In genomic region chr1:8876099-8876496, GRCh38 we compare ENCODE assay signal across 2 cellular contexts.
TF ChIP-seq lines count a peak whose summit lies in the region.

No MANE protein-coding gene starts in this region.

TF ChIP-seq in HCT116, 20 proteins besides CTCF, POLR2A, EP300 and RAD21:
- TF ChIP-seq ELF1 (IDR thresholded peaks at IDR 0.05; ENCODE audit: borderline replicate concordance, low read depth) (no peak), REST (IDR thresholded peaks at IDR 0.05; ENCODE audit: low read depth) (no peak), CBX3 (IDR thresholded peaks at IDR 0.05; ENCODE audit: low read depth) (no peak), SRF (IDR thresholded peaks at IDR 0.05; ENCODE audit: low read depth) (no peak), MAX (IDR thresholded peaks at IDR 0.05) (no peak), YY1 (IDR thresholded peaks at IDR 0.05; ENCODE audit: extremely low read depth, insufficient replicate concordance, low read depth, low read length) (no peak), EZH2phosphoT487 (IDR thresholded peaks at IDR 0.05; ENCODE audit: borderline replicate concordance) (no peak), ATF3 (IDR thresholded peaks at IDR 0.05) (no peak), ZBTB33 (IDR thresholded peaks at IDR 0.05; ENCODE audit: extremely low read depth, insufficient replicate concordance, low read length) (no peak), SP1 (IDR thresholded peaks at IDR 0.05; ENCODE audit: low read depth) (no peak), SIN3A (IDR thresholded peaks at IDR 0.05; ENCODE audit: low read depth) (no peak), TCF7L2 (IDR thresholded peaks at IDR 0.05; ENCODE audit: borderline replicate concordance, extremely low read depth, insufficient read depth, insufficient read length) (no peak), JUND (IDR thresholded peaks at IDR 0.05) (no peak), ZNF274 (IDR thresholded peaks at IDR 0.05; ENCODE audit: low read depth, low read length) (no peak), EGR1 (IDR thresholded peaks at IDR 0.05; ENCODE audit: low read depth) (no peak), CEBPB (IDR thresholded peaks at IDR 0.05; ENCODE audit: low read depth) (no peak), FOSL1 (IDR thresholded peaks at IDR 0.05; ENCODE audit: low read depth) (no peak), ZFX (IDR thresholded peaks at IDR 0.05) (no peak), POLR2AphosphoS5 (IDR thresholded peaks at IDR 0.05; ENCODE audit: low read depth, low read length) (no peak)
TF ChIP-seq in HCT116: peak in this region for 0.

TF ChIP-seq in HepG2, 621 proteins besides CTCF, POLR2A, EP300 and RAD21:
- TF ChIP-seq ZNF547 (CRISPR knock-in tag; IDR thresholded peaks at IDR 0.05), result no peak
- TF ChIP-seq KMT2B (CRISPR knock-in tag; IDR thresholded peaks at IDR 0.05), result no peak
- TF ChIP-seq RBFOX2 (IDR thresholded peaks at IDR 0.05; ENCODE audit: low read depth, low read length), result peak; percentile 53
- TF ChIP-seq SP5 (CRISPR knock-in tag; IDR thresholded peaks at IDR 0.05; ENCODE audit: borderline replicate concordance, low read depth), result no peak
- 0 out of 2 replicates have a peak, but pooled peaks have one; percentile 8 for TF ChIP-seq PHF21A (CRISPR knock-in tag; IDR thresholded peaks at IDR 0.05)
- TF ChIP-seq MBNL3 (CRISPR knock-in tag; conservative IDR thresholded peaks at IDR 0.05), result no peak
- no peak for TF ChIP-seq EED (CRISPR knock-in tag; IDR thresholded peaks at IDR 0.05)
- no peak for TF ChIP-seq TSC22D2 (CRISPR knock-in tag; IDR thresholded peaks at IDR 0.05; ENCODE audit: borderline replicate concordance)
